ENCODE assay signal across 22 cellular contexts in the genomic region with DNA sequence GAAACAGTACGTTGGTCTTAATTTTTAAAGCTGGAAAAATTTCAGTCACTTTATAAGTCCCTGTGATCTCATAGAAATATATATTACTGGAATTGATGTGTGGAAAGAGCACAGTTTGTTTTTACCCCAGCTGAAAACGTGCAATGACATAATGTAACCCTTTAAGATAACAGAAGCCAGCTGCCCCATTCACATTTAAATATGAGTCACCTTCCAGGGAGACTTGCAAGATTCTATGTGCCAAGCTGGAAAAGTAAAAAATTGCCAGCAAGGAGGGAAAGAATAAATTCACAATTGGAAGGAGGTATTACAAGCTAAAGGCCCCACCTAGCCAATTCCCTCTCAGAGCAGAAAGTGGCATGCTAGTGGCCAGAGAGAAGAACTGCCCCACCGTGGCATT. TPM values are rescaled to one million over a fixed set of nuclear protein-coding genes. Genes with fewer than 3 reads are reported as not detected.
A peak's percentile ranks its signal among the peaks of the same experiment; 100 is the strongest.
DNase-seq lines count a peak whose midpoint lies in the region; TF ChIP-seq lines count a peak whose summit lies in the region.
"Had no signal": no experiment of that assay in that cellular context is flagged by ENCODE, and none has a peak within 500 bp of the region (broad histone marks: within the 10 kb centered on the region; RNA-seq: fewer than 3 reads in every experiment).

No MANE protein-coding gene starts in this region.

- H3K36me3 ChIP-seq in adipocyte (ENCODE audit: control insufficient read depth, insufficient read depth, low read length, severe bottlenecking) (no peaks in the 10 kb centered on the region), vagina (no peaks in the 10 kb centered on the region)
- H3K36me3 ChIP-seq: ascending aorta had no signal

- no peak overlapping the region for H3K4me3 ChIP-seq in adipocyte (ENCODE audit: low read length)
- H3K4me3 ChIP-seq in vagina: no peak overlapping the region
- H3K4me3 ChIP-seq: ascending aorta, GM12878, skin epidermis had no signal

- TF ChIP-seq CTCF in vagina (IDR thresholded peaks at IDR 0.05): no peak

- intact Hi-C loops in vagina (cut with DNase I): no loop called here

- H3K9me3 ChIP-seq in adipocyte (ENCODE audit: control insufficient read depth, low read length): no peaks in the 10 kb centered on the region
- no peaks in the 10 kb centered on the region for H3K9me3 ChIP-seq in vagina
- H3K9me3 ChIP-seq: ascending aorta had no signal

- no peaks in the 10 kb centered on the region for H3K4me1 ChIP-seq in adipocyte (ENCODE audit: control insufficient read depth, insufficient read depth, low read length)
- no peaks in the 10 kb centered on the region for H3K4me1 ChIP-seq in vagina

- peak; percentile 6 for DNase-seq in HCEC 1CT
- DNase-seq in adipocyte (ENCODE audit: low read depth): peak; percentile 3
- peak; percentile 31 for DNase-seq in fibroblast of gingiva (ENCODE audit: low read depth)
- peak; percentile 49 for DNase-seq in renal cortical epithelial cell (ENCODE audit: low read depth)
- no peak for DNase-seq in HT-29 (ENCODE audit: low spot score)
- no peak for DNase-seq in activated T-cell treated with anti-CD3 and anti-CD28 coated beads for 4 hours
- DNase-seq in vagina (ENCODE audit: extremely low spot score in 2 of 2): no peak
- DNase-seq: activated CD4-positive, alpha-beta memory T cell treated with anti-CD3 and anti-CD28 coated beads for 36 hours; activated naive CD4-positive, alpha-beta T cell treated with Interleukin-2 at 50 U/mL for 16 hours; activated T-cell treated with anti-CD3 and anti-CD28 coated beads, Interleukin-2, amount 50 U/mL, for 1 hour; GF-D8; KBM-7; NCI-H1092 treated with DMSO at 0.1 percent for 48 hours; NCI-H2081 treated with DMSO at 0.1 percent for 48 hours; NCI-H526; stimulated activated CD4-positive, alpha-beta T cell treated with anti-CD3 and anti-CD28 coated beads, Interleukin-2, amount 100 ng/mL, for 48 hours had no signal

- H3K27me3 ChIP-seq in adipocyte (replicated peaks; ENCODE audit: control insufficient read depth, insufficient read depth, low read length): no peaks in the 10 kb centered on the region
- no peaks in the 10 kb centered on the region for H3K27me3 ChIP-seq in vagina
- H3K27me3 ChIP-seq: ascending aorta had no signal

- H3K9ac ChIP-seq in adipocyte (ENCODE audit: low read length): no peak overlapping the region

- no peak for TF ChIP-seq POLR2A in vagina (IDR thresholded peaks at IDR 0.05)

- no peak overlapping the region for H3K27ac ChIP-seq in vagina
- H3K27ac ChIP-seq: skin epidermis had no signal

RNA-seq across cellular contexts. Expression of gene SAMMSON, which starts 50.2 kb away (rescaled TPM):
- total RNA-seq in renal cortical epithelial cell (not detected in 2 replicates), vagina (not detected)
- total RNA-seq in HT-29 (2014; rRNA removed; shearing (Covaris generic)): not detected in 2 replicates
- total RNA-seq: activated CD4-positive, alpha-beta memory T cell treated with anti-CD3 and anti-CD28 coated beads for 36 hours; epithelial cell of proximal tubule; GM12878; lung microvascular endothelial cell; T-helper 2 cell treated with Interferon-gamma antibody and Interleukin-4, amounts not matched to agents 100 ng/mL and 5 ng/mL, for 36 hours had no signal

Comparison
In these comparisons a context has a peak if more than half of its experiments do, and no peak if none do; other contexts are left out.
1. DNase-seq: peak in HCEC 1CT (single experiment), adipocyte (single experiment), fibroblast of gingiva (single experiment) and renal cortical epithelial cell (single experiment); none in HT-29 (single experiment), activated T-cell treated with anti-CD3 and anti-CD28 coated beads for 4 hours (single experiment) and vagina (0 of 2).